Comparison of ENCODE assay signal across 19 cellular contexts in the genomic region with DNA sequence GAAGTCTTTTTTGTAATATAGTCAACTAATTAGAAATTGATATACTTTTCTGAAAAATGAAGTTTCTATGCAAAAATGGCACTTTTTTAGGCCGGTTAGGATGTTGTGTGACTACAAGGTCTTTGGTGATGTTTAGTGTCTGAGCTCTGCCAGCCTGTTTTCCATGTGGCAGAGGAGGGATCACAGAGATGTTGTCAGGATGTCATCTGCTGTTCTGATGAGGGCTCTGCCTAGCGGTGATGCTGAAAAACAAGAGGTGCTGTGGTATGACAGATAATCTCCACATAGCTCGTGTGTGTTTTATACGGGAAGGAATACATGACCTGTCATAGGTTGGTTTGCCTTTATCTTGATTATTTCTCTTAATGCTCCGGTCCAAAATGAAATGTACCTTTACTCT. TPM values are rescaled to one million over a fixed set of nuclear protein-coding genes. Genes with fewer than 3 reads are reported as not detected.
A peak's percentile ranks its signal among the peaks of the same experiment; 100 is the strongest.
DNase-seq lines count a peak whose midpoint lies in the region; ATAC-seq, FAIRE-seq and TF ChIP-seq lines count a peak whose summit lies in the region.
"Had no signal": no experiment of that assay in that cellular context is flagged by ENCODE, and none has a peak within 500 bp of the region (broad histone marks: within the 10 kb centered on the region; RNA-seq: fewer than 3 reads in every experiment).

No MANE protein-coding gene starts in this region.

- H3K9me3 Mint-ChIP-seq in GM23338 = no peaks in the 10 kb centered on the region

- peaks cover 5% of the 10 kb centered on the region; the same call in 1 of the 2 replicates for H4K20me1 ChIP-seq in GM23338 (replicated peaks; ENCODE audit: insufficient read depth)
- no peaks in the 10 kb centered on the region for H4K20me1 ChIP-seq in neural cell (ENCODE audit: insufficient read depth)
- H4K20me1 ChIP-seq in HepG2 (ENCODE audit: insufficient read depth, low read length) = no peaks in the 10 kb centered on the region

- TF ChIP-seq RAD21 in neural cell (conservative IDR thresholded peaks at IDR 0.05) = no peak
- no peak for TF ChIP-seq RAD21 in HepG2 (CRISPR knock-in tag; IDR thresholded peaks at IDR 0.05)

- no peaks in the 10 kb centered on the region for H3K79me2 ChIP-seq in GM23338 (replicated peaks; ENCODE audit: insufficient read depth)
- no peaks in the 10 kb centered on the region for H3K79me2 ChIP-seq in neural cell (replicated peaks; ENCODE audit: insufficient read depth, low read length)
- no peaks in the 10 kb centered on the region for H3K79me2 ChIP-seq in HepG2 (ENCODE audit: insufficient read depth, low read length)

- no peak overlapping the region for H3K4me2 ChIP-seq in GM23338
- no peak overlapping the region for H3K4me2 ChIP-seq in neural cell (ENCODE audit: low read length)
- H3K4me2 ChIP-seq in HepG2 (ENCODE audit: low read depth, low read length) = no peak overlapping the region

- H3K36me3 ChIP-seq in GM23338 (ENCODE audit: insufficient read depth) (peaks cover 7% of the 10 kb centered on the region), neural cell (ENCODE audit: insufficient read depth, low read length) (no peaks in the 10 kb centered on the region), HepG2 (replicated peaks in 1 of 2; ENCODE audit: control insufficient read depth in 1 of 2, insufficient read depth in 2 of 2, low read length in 2 of 2) (peaks cover 9 to 42% of the 10 kb centered on the region in 2 experiments)

- H3F3A ChIP-seq in GM23338 (replicated peaks; ENCODE audit: low read depth) = no peaks in the 10 kb centered on the region
- H3F3A ChIP-seq in neural cell (ENCODE audit: insufficient read depth, low read length, poor library complexity, severe bottlenecking) = no peaks in the 10 kb centered on the region

- POLR2A ChIA-PET in HepG2 (lab: Yijun Ruan, JAX) = no interaction called here

- in situ Hi-C loops in HepG2 (cut with HindIII; ENCODE audit: extremely low pct_ligation_motif_present, low pct_unique_long_range_greater_than_20kb) = no loop called here

- H2AFZ ChIP-seq in GM23338 (no peak overlapping the region), neural cell (ENCODE audit: low read depth, low read length) (no peak overlapping the region), HepG2 (ENCODE audit: low read length) (no peak overlapping the region)

- peak; percentile 10 for DNase-seq in NCI-H510A treated with DMSO at 0.1 percent for 48 hours (lab: John Stamatoyannopoulos, UW)
- DNase-seq in NCI-H510A (lab: John Stamatoyannopoulos, UW) = no peak
- no peak for DNase-seq in GM23338 (ENCODE audit: low spot score)
- DNase-seq in NCI-H2171 treated with DMSO at 0.1 percent for 48 hours (lab: John Stamatoyannopoulos, UW) = peak; percentile 86
- DNase-seq in HepG2 (ENCODE audit: low spot score) = no peak
- no peak for DNase-seq in left lobe of liver (ENCODE audit: low spot score)
- DNase-seq: C1 segment of cervical spinal cord, COR-L47, KBM-7, NCI-H1436 treated with DMSO at 0.1 percent for 48 hours, NCI-H2107, NCI-H446 treated with DMSO at 0.1 percent for 48 hours, OCI-M1, SIG-M5, T-helper 17 cell had no signal

- TF ChIP-seq EP300 in neural cell (conservative IDR thresholded peaks at IDR 0.05; ENCODE audit: poor library complexity, severe bottlenecking) (peak; percentile 53), HepG2 (IDR thresholded peaks at IDR 0.05; ENCODE audit: low read depth in 2 of 2, low read length in 2 of 2) (no peak), HepG2 (CRISPR knock-in tag; IDR thresholded peaks at IDR 0.05; ENCODE audit: borderline replicate concordance) (no peak)

- TF ChIP-seq POLR2A in HepG2 (IDR thresholded peaks at IDR 0.05; ENCODE audit: insufficient read depth in 1 of 2, low read depth in 2 of 2, low read length in 2 of 2) = no peak

- CTCF ChIA-PET in HepG2 (lab: Yijun Ruan, JAX; ENCODE audit: low intra/inter-chr PET ratio, low total read pairs) = no interaction called here

- ATAC-seq in GM23338 (no peak), HepG2 (no peak), left lobe of liver (no peak)
- ATAC-seq: HCT116, T-helper 17 cell had no signal

- H3K4me3 ChIP-seq in GM23338 (no peak overlapping the region), neural cell (ENCODE audit: low read length) (no peak overlapping the region), HepG2 (replicated peaks in 1 of 3; ENCODE audit: insufficient read depth in 1 of 3, low read depth in 2 of 3, low read length in 3 of 3) (no peak overlapping the region)

- BruUV-seq in HepG2 (replicated peaks; lab: Mats Ljungman, UMichigan) = no TSS peak

- peak overlapping the region; percentile 59; the same call in 1 of the 2 replicates for H3K27ac ChIP-seq in GM23338 (ENCODE audit: low read depth)
- H3K27ac ChIP-seq in neural cell (ENCODE audit: low read length) = peak overlapping the region; percentile 15
- no peak overlapping the region for H3K27ac ChIP-seq in HepG2 (ENCODE audit: extremely low read length, insufficient read depth, low read length)

- intact Hi-C loops in HepG2 (cut with micrococcal nuclease; ENCODE audit: unreplicated experiment) = no loop called here

- H3K36me3 Mint-ChIP-seq in GM23338 (ENCODE audit: low read depth) = peaks cover 50% of the 10 kb centered on the region

- no peaks in the 10 kb centered on the region for H3K27me3 ChIP-seq in GM23338 (ENCODE audit: insufficient read depth)
- no peaks in the 10 kb centered on the region for H3K27me3 ChIP-seq in neural cell (ENCODE audit: insufficient read depth, low read depth, low read length)
- H3K27me3 ChIP-seq in HepG2 (ENCODE audit: control insufficient read depth in 1 of 2, insufficient read depth in 2 of 2, low read length in 2 of 2) = no peaks in the 10 kb centered on the region

- H3K4me1 Mint-ChIP-seq in GM23338 = no peaks in the 10 kb centered on the region

- no peak overlapping the region for H3K9ac ChIP-seq in neural cell (ENCODE audit: low read length)
- H3K9ac ChIP-seq in HepG2 (ENCODE audit: insufficient read depth, low read depth, low read length) = no peak overlapping the region

- TF ChIP-seq CTCF in GM23338 (conservative IDR thresholded peaks at IDR 0.05; ENCODE audit: low read depth in 2 of 2) (no peak), neural cell (IDR thresholded peaks at IDR 0.05; ENCODE audit: poor library complexity, severe bottlenecking) (peak; percentile 31), HepG2 (CRISPR knock-in tag; IDR thresholded peaks at IDR 0.05) (no peak)

- H3K27me3 Mint-ChIP-seq in GM23338 (ENCODE audit: insufficient read depth, low read depth, poor library complexity) = no peaks in the 10 kb centered on the region
- H3K27me3 Mint-ChIP-seq: T-helper 17 cell had no signal

- WGBS in HepG2 (ENCODE audit: low lambda C conversion rate) = 94% methylated on average over 5 of the region's 5 CpGs

- H3K4me1 ChIP-seq in GM23338 (ENCODE audit: insufficient read depth) (no peaks in the 10 kb centered on the region), HepG2 (ENCODE audit: insufficient read depth, low read length) (peaks cover 8% of the 10 kb centered on the region; the same call in 1 of the 2 replicates)

- H3K27ac Mint-ChIP-seq in GM23338 = no peak overlapping the region

- no peaks in the 10 kb centered on the region for H3K9me3 ChIP-seq in neural cell (ENCODE audit: low read length)
- no peaks in the 10 kb centered on the region for H3K9me3 ChIP-seq in HepG2 (ENCODE audit: low read length)

- H3K9me2 ChIP-seq in GM23338 (ENCODE audit: insufficient read depth) = no peaks in the 10 kb centered on the region
- no peaks in the 10 kb centered on the region for H3K9me2 ChIP-seq in neural cell (ENCODE audit: insufficient read depth, low read length)

- H3K4me3 Mint-ChIP-seq in GM23338 = no peak overlapping the region
- H3K4me3 Mint-ChIP-seq: T-helper 17 cell had no signal

- no peak for FAIRE-seq in HepG2 (lab: Jason Lieb, UNC)
- FAIRE-seq: A204.1, G401.6 had no signal

RNA-seq across cellular contexts. Expression of a gene that starts 12.0 kb away (rescaled TPM):
- total RNA-seq in GM23338 (2014; rRNA removed; shearing (Covaris generic)) = 12.7 and 13.3 TPM in 2 replicates
- polyA plus RNA-seq in GM23338 (2016; fragmentation: Nextera tagmentation; extraction: Ambion mirVana) (33.7 and 35.0 TPM in 2 replicates), neural cell (33.0 and 44.2 TPM in 2 replicates), HepG2 (2011; rRNA removed) (37.4 and 43.6 TPM in 2 replicates)
- polyA minus RNA-seq in neural cell = 18.9 and 23.4 TPM in 2 replicates
- total RNA-seq in HepG2 (2016; rRNA removed; fragmentation: Illumina TruSeq; extraction: Trizol) (44.4 and 45.2 TPM in 2 replicates), left lobe of liver (28.6 TPM)
- 48.4 and 50.7 TPM in 2 replicates for total RNA-seq in HepG2 (2016; cell fraction: cytosol; rRNA removed; fragmentation: Illumina TruSeq; extraction: Trizol; ENCODE audit: low read depth)
- 41.9 and 48.6 TPM in 2 replicates for total RNA-seq in HepG2 (2016; cell fraction: insoluble cytoplasmic fraction; rRNA removed; fragmentation: Illumina TruSeq; extraction: Trizol)
- total RNA-seq in HepG2 (2016; cell fraction: membrane; rRNA removed; fragmentation: Illumina TruSeq; extraction: Trizol) = 45.3 and 47.0 TPM in 2 replicates
- 19.2 and 24.6 TPM in 2 replicates for total RNA-seq in HepG2 (2016; cell fraction: nucleus; rRNA removed; fragmentation: Illumina TruSeq; extraction: Trizol)
- polyA plus RNA-seq in HepG2 (2011; cell fraction: cytosol; rRNA removed) = 30.1 and 33.9 TPM in 2 replicates
- 15.7 and 16.7 TPM in 2 replicates for polyA plus RNA-seq in HepG2 (2011; cell fraction: nucleus; rRNA removed)
- polyA plus RNA-seq in HepG2 (2012) = 23.4 and 30.7 TPM in 2 replicates
- polyA plus RNA-seq in HepG2 (2016; cell fraction: cytosol; fragmentation: Illumina TruSeq; extraction: Trizol; ENCODE audit: low read depth) = 53.5 and 58.2 TPM in 2 replicates
- polyA plus RNA-seq in HepG2 (2016; cell fraction: insoluble cytoplasmic fraction; fragmentation: Illumina TruSeq; extraction: Trizol; ENCODE audit: low read depth) = 40.8 and 42.5 TPM in 2 replicates
- polyA plus RNA-seq in HepG2 (2016; cell fraction: membrane; fragmentation: Illumina TruSeq; extraction: Trizol; ENCODE audit: low read depth) = 41.3 and 42.8 TPM in 2 replicates
- polyA plus RNA-seq in HepG2 (2016; cell fraction: nucleus; fragmentation: Illumina TruSeq; extraction: Trizol; ENCODE audit: insufficient read depth, low read depth) = 28.4 and 30.4 TPM in 2 replicates
- 15.2 and 21.3 TPM in 2 replicates for polyA minus RNA-seq in HepG2 (2011; rRNA and poly(A)+ RNA removed; ENCODE audit: low replicate concordance)
- 14.1 and 16.1 TPM in 2 replicates for polyA minus RNA-seq in HepG2 (2011; cell fraction: cytosol; rRNA and poly(A)+ RNA removed)
- 14.0 and 25.5 TPM in 2 replicates for polyA minus RNA-seq in HepG2 (2011; cell fraction: nucleus; rRNA and poly(A)+ RNA removed)

RNA-seq across cellular contexts. Expression of a gene that starts 38.9 kb away (rescaled TPM):
- 105 and 123 TPM in 2 replicates for total RNA-seq in GM23338 (2014; rRNA removed; shearing (Covaris generic))
- polyA plus RNA-seq in GM23338 (2016; fragmentation: Nextera tagmentation; extraction: Ambion mirVana) = 74.9 and 77.1 TPM in 2 replicates
- polyA plus RNA-seq in neural cell = 54.3 and 56.0 TPM in 2 replicates
- 65.0 and 74.6 TPM in 2 replicates for polyA minus RNA-seq in neural cell
- total RNA-seq in HepG2 (2016; rRNA removed; fragmentation: Illumina TruSeq; extraction: Trizol) = 93.0 and 128 TPM in 2 replicates
- total RNA-seq in HepG2 (2016; cell fraction: cytosol; rRNA removed; fragmentation: Illumina TruSeq; extraction: Trizol; ENCODE audit: low read depth) = 24.5 and 26.5 TPM in 2 replicates
- total RNA-seq in HepG2 (2016; cell fraction: insoluble cytoplasmic fraction; rRNA removed; fragmentation: Illumina TruSeq; extraction: Trizol) = 91.7 and 127 TPM in 2 replicates
- total RNA-seq in HepG2 (2016; cell fraction: membrane; rRNA removed; fragmentation: Illumina TruSeq; extraction: Trizol) = 45.4 and 49.2 TPM in 2 replicates
- 50.4 and 54.8 TPM in 2 replicates for total RNA-seq in HepG2 (2016; cell fraction: nucleus; rRNA removed; fragmentation: Illumina TruSeq; extraction: Trizol)
- 15.5 and 19.8 TPM in 2 replicates for polyA plus RNA-seq in HepG2 (2011; rRNA removed)
- 10.9 and 15.9 TPM in 2 replicates for polyA plus RNA-seq in HepG2 (2011; cell fraction: cytosol; rRNA removed)
- polyA plus RNA-seq in HepG2 (2011; cell fraction: nucleus; rRNA removed) = 36.6 and 50.3 TPM in 2 replicates
- polyA plus RNA-seq in HepG2 (2012) = 39.8 and 75.3 TPM in 2 replicates
- polyA plus RNA-seq in HepG2 (2016; cell fraction: cytosol; fragmentation: Illumina TruSeq; extraction: Trizol; ENCODE audit: low read depth) = 14.0 and 15.0 TPM in 2 replicates
- 101 and 102 TPM in 2 replicates for polyA plus RNA-seq in HepG2 (2016; cell fraction: insoluble cytoplasmic fraction; fragmentation: Illumina TruSeq; extraction: Trizol; ENCODE audit: low read depth)
- polyA plus RNA-seq in HepG2 (2016; cell fraction: membrane; fragmentation: Illumina TruSeq; extraction: Trizol; ENCODE audit: low read depth) = 26.2 and 28.6 TPM in 2 replicates
- 54.3 and 60.5 TPM in 2 replicates for polyA plus RNA-seq in HepG2 (2016; cell fraction: nucleus; fragmentation: Illumina TruSeq; extraction: Trizol; ENCODE audit: insufficient read depth, low read depth)
- 13.4 and 22.8 TPM in 2 replicates for polyA minus RNA-seq in HepG2 (2011; rRNA and poly(A)+ RNA removed; ENCODE audit: low replicate concordance)
- polyA minus RNA-seq in HepG2 (2011; cell fraction: cytosol; rRNA and poly(A)+ RNA removed) = 24.7 and 28.4 TPM in 2 replicates
- polyA minus RNA-seq in HepG2 (2011; cell fraction: nucleus; rRNA and poly(A)+ RNA removed) = 43.6 and 53.1 TPM in 2 replicates
- total RNA-seq in left lobe of liver = 12.0 TPM

RNA-seq across cellular contexts. Expression of a gene that starts 39.0 kb away (rescaled TPM):
- total RNA-seq in GM23338 (2014; rRNA removed; shearing (Covaris generic)) = 19.2 and 29.1 TPM in 2 replicates
- polyA plus RNA-seq in GM23338 (2016; fragmentation: Nextera tagmentation; extraction: Ambion mirVana) (47.9 and 63.5 TPM in 2 replicates), neural cell (98.0 TPM in 2 replicates), HepG2 (2011; rRNA removed) (83.6 and 106 TPM in 2 replicates)
- polyA minus RNA-seq in neural cell = 35.5 and 36.5 TPM in 2 replicates
- total RNA-seq in HepG2 (2016; rRNA removed; fragmentation: Illumina TruSeq; extraction: Trizol) (108 and 125 TPM in 2 replicates), left lobe of liver (28.6 TPM)
- 430 and 468 TPM in 2 replicates for total RNA-seq in HepG2 (2016; cell fraction: cytosol; rRNA removed; fragmentation: Illumina TruSeq; extraction: Trizol; ENCODE audit: low read depth)
- 111 and 112 TPM in 2 replicates for total RNA-seq in HepG2 (2016; cell fraction: insoluble cytoplasmic fraction; rRNA removed; fragmentation: Illumina TruSeq; extraction: Trizol)
- 377 and 404 TPM in 2 replicates for total RNA-seq in HepG2 (2016; cell fraction: membrane; rRNA removed; fragmentation: Illumina TruSeq; extraction: Trizol)
- total RNA-seq in HepG2 (2016; cell fraction: nucleus; rRNA removed; fragmentation: Illumina TruSeq; extraction: Trizol) = 50.0 and 51.9 TPM in 2 replicates
- polyA plus RNA-seq in HepG2 (2011; cell fraction: cytosol; rRNA removed) = 45.2 and 54.1 TPM in 2 replicates
- 41.6 and 57.5 TPM in 2 replicates for polyA plus RNA-seq in HepG2 (2011; cell fraction: nucleus; rRNA removed)
- 89.6 and 111 TPM in 2 replicates for polyA plus RNA-seq in HepG2 (2012)
- 797 and 956 TPM in 2 replicates for polyA plus RNA-seq in HepG2 (2016; cell fraction: cytosol; fragmentation: Illumina TruSeq; extraction: Trizol; ENCODE audit: low read depth)
- polyA plus RNA-seq in HepG2 (2016; cell fraction: insoluble cytoplasmic fraction; fragmentation: Illumina TruSeq; extraction: Trizol; ENCODE audit: low read depth) = 170 and 179 TPM in 2 replicates
- polyA plus RNA-seq in HepG2 (2016; cell fraction: membrane; fragmentation: Illumina TruSeq; extraction: Trizol; ENCODE audit: low read depth) = 570 and 618 TPM in 2 replicates
- polyA plus RNA-seq in HepG2 (2016; cell fraction: nucleus; fragmentation: Illumina TruSeq; extraction: Trizol; ENCODE audit: insufficient read depth, low read depth) = 135 and 136 TPM in 2 replicates
- 13.3 and 35.9 TPM in 2 replicates for polyA minus RNA-seq in HepG2 (2011; rRNA and poly(A)+ RNA removed; ENCODE audit: low replicate concordance)
- polyA minus RNA-seq in HepG2 (2011; cell fraction: cytosol; rRNA and poly(A)+ RNA removed) = 17.3 and 20.8 TPM in 2 replicates
- polyA minus RNA-seq in HepG2 (2011; cell fraction: nucleus; rRNA and poly(A)+ RNA removed) = 21.0 and 23.9 TPM in 2 replicates

Comparison
In these comparisons a context has a peak if more than half of its experiments do, and no peak if none do; other contexts are left out.
1. DNase-seq: peak in NCI-H510A treated with DMSO at 0.1 percent for 48 hours (single experiment) and NCI-H2171 treated with DMSO at 0.1 percent for 48 hours (single experiment); none in NCI-H510A (single experiment), GM23338 (single experiment), HepG2 (single experiment) and left lobe of liver (single experiment).